Comparison of ENCODE assay signal across 9 cellular contexts in genomic region chr14:77375973-77376372, GRCh38. TPM values are rescaled to one million over a fixed set of nuclear protein-coding genes. Genes with fewer than 3 reads are reported as not detected.
DNase-seq lines count a peak whose midpoint lies in the region; ATAC-seq and TF ChIP-seq lines count a peak whose summit lies in the region.
"Had no signal": no experiment of that assay in that cellular context is flagged by ENCODE, and none has a peak within 500 bp of the region (broad histone marks: within the 10 kb centered on the region; RNA-seq: fewer than 3 reads in every experiment).

No MANE protein-coding gene starts in this region.

- H3K79me2 ChIP-seq in OCI-LY3 (ENCODE audit: low read length), result peaks cover 56% of the 10 kb centered on the region
- no peaks in the 10 kb centered on the region for H3K79me2 ChIP-seq in fibroblast of lung (ENCODE audit: control insufficient read depth, insufficient read depth, low read length)

- ATAC-seq in HG02623 (IDR thresholded peaks at IDR 0.05; ENCODE audit: unreplicated experiment), result no peak

- DNase-seq in GM06990 (ENCODE audit: extremely low read depth, insufficient read length), result no peak
- no peak for DNase-seq in fibroblast of lung (ENCODE audit: low read depth in 2 of 2)
- no peak for DNase-seq in retinal pigment epithelial cell (ENCODE audit: low read depth)
- DNase-seq in GDM1 (lab: John Stamatoyannopoulos, UW), result no peak
- no peak for DNase-seq in NCI-H2196 (lab: John Stamatoyannopoulos, UW; ENCODE audit: unreplicated experiment)
- no peak for DNase-seq in GM13976 (ENCODE audit: low spot score)

- H3K4me2 ChIP-seq in OCI-LY3 (ENCODE audit: low read length), result peak overlapping the region; percentile 97
- peak overlapping the region; percentile 91 for H3K4me2 ChIP-seq in fibroblast of lung (ENCODE audit: extremely low read depth, insufficient read depth, low read length)

- peak overlapping the region; percentile 62 for H3K27ac ChIP-seq in OCI-LY3 (ENCODE audit: low read length)
- no peak overlapping the region for H3K27ac ChIP-seq in fibroblast of lung (ENCODE audit: insufficient read depth, low read length)

- in situ Hi-C loops in GM13976 (cut with MboI; ENCODE audit: low sequenced_read_pairs, unreplicated experiment), result no loop called here

- H2AFZ ChIP-seq in OCI-LY3 (ENCODE audit: low read depth, low read length), result peak overlapping the region; percentile 99; the same call in 1 of the 2 replicates
- H2AFZ ChIP-seq in fibroblast of lung (ENCODE audit: low read length), result peak overlapping the region; percentile 97

- H3K36me3 ChIP-seq in GM06990 (ENCODE audit: control insufficient read depth, insufficient read depth, low read length) (no peaks in the 10 kb centered on the region), OCI-LY3 (replicated peaks; ENCODE audit: low read depth, low read length) (peaks cover 11% of the 10 kb centered on the region), fibroblast of lung (ENCODE audit: control insufficient read depth, insufficient read depth, low read length) (no peaks in the 10 kb centered on the region)

- peaks cover 50% of the 10 kb centered on the region for H3K4me1 ChIP-seq in OCI-LY3 (ENCODE audit: low read length)
- no peaks in the 10 kb centered on the region for H3K4me1 ChIP-seq in fibroblast of lung (ENCODE audit: control insufficient read depth, extremely low read depth, insufficient read depth, low read length)

- no peaks in the 10 kb centered on the region for H4K20me1 ChIP-seq in OCI-LY3 (ENCODE audit: insufficient read depth, low read length)
- H4K20me1 ChIP-seq in fibroblast of lung (ENCODE audit: control insufficient read depth, extremely low read depth, insufficient read depth, low read length), result no peaks in the 10 kb centered on the region

- TF ChIP-seq CTCF in GM06990 (IDR thresholded peaks at IDR 0.05; ENCODE audit: insufficient read depth, low read length, poor library complexity, severe bottlenecking), result no peak
- no peak for TF ChIP-seq CTCF in OCI-LY3 (IDR thresholded peaks at IDR 0.05; ENCODE audit: low read depth, low read length)
- no peak for TF ChIP-seq CTCF in fibroblast of lung (conservative IDR thresholded peaks at IDR 0.05 in 1 of 2, IDR thresholded peaks at IDR 0.05 in 1 of 2; ENCODE audit: low read depth in 1 of 2, low read length in 2 of 2)
- no peak for TF ChIP-seq CTCF in retinal pigment epithelial cell (conservative IDR thresholded peaks at IDR 0.05; ENCODE audit: low read depth, low read length)
- TF ChIP-seq CTCF in GM13976 (IDR thresholded peaks at IDR 0.05; ENCODE audit: borderline replicate concordance, control extremely low read depth, extremely low read depth, insufficient read depth, missing control alignments), result no peak

- no peaks in the 10 kb centered on the region for H3K9me3 ChIP-seq in OCI-LY3 (ENCODE audit: insufficient read depth, low read length)
- H3K9me3 ChIP-seq in fibroblast of lung (ENCODE audit: control insufficient read depth, insufficient read depth, low read depth, low read length), result no peaks in the 10 kb centered on the region

- H3K27me3 ChIP-seq in GM06990 (replicated peaks; ENCODE audit: control insufficient read depth, insufficient read depth, low read length), result no peaks in the 10 kb centered on the region
- H3K27me3 ChIP-seq in OCI-LY3 (ENCODE audit: low read depth, low read length), result no peaks in the 10 kb centered on the region
- H3K27me3 ChIP-seq in fibroblast of lung (ENCODE audit: control insufficient read depth, insufficient read depth, low read length), result no peaks in the 10 kb centered on the region

- H3K9ac ChIP-seq in OCI-LY3 (ENCODE audit: low read length) (peak overlapping the region; percentile 97), fibroblast of lung (ENCODE audit: insufficient read depth, low read length) (peak overlapping the region; percentile 74)

- H3K4me3 ChIP-seq in GM06990 (replicated peaks; ENCODE audit: low read depth, low read length) (peak overlapping the region; percentile 71), OCI-LY3 (ENCODE audit: low read length) (peak overlapping the region; percentile 99), fibroblast of lung (replicated peaks in 1 of 4; ENCODE audit: control extremely low read depth in 1 of 4, insufficient read depth in 1 of 4, low read depth in 3 of 4, low read length in 4 of 4) (peak overlapping the region; percentile 67 to 77 (median 72)), retinal pigment epithelial cell (ENCODE audit: low read length) (peak overlapping the region; percentile 92)

RNA-seq across cellular contexts. Expression of gene TMED8, which starts 0.9 kb away (rescaled TPM):
- total RNA-seq in fibroblast of lung, result 7.4 TPM in 2 replicates
- 5.1 and 7.0 TPM in 2 replicates for polyA plus RNA-seq in fibroblast of lung
- 3.2 and 4.3 TPM in 2 replicates for polyA plus RNA-seq in fibroblast of lung (2012)
- polyA minus RNA-seq in fibroblast of lung (ENCODE audit: low replicate concordance), result 5.5 and 7.1 TPM in 2 replicates

RNA-seq across cellular contexts. Expression of gene SAMD15, which starts 1.2 kb away (rescaled TPM):
- total RNA-seq in fibroblast of lung, result 0.33 and 0.77 TPM in 2 replicates
- polyA plus RNA-seq in fibroblast of lung, result 0.69 and 1.1 TPM in 2 replicates
- polyA plus RNA-seq in fibroblast of lung (2012), result 0.31 and 0.70 TPM in 2 replicates
- polyA minus RNA-seq in fibroblast of lung (ENCODE audit: low replicate concordance), result 0.19 TPM in 1 of 2 replicates, not detected in the other

RNA-seq across cellular contexts. Expression of gene NOXRED1, which starts 47.4 kb away (rescaled TPM):
- 0.26 and 0.83 TPM in 2 replicates for total RNA-seq in fibroblast of lung
- polyA plus RNA-seq in fibroblast of lung, result 0.05 and 0.14 TPM in 2 replicates
- 0.09 and 0.13 TPM in 2 replicates for polyA plus RNA-seq in fibroblast of lung (2012)
- not detected in 2 replicates for polyA minus RNA-seq in fibroblast of lung (ENCODE audit: low replicate concordance)
- total RNA-seq: HT1080 had no signal

RNA-seq across cellular contexts. Expression of gene GSTZ1, which starts 55.1 kb away (rescaled TPM):
- total RNA-seq in fibroblast of lung, result 13.7 and 20.5 TPM in 2 replicates
- 12.4 and 14.4 TPM in 2 replicates for polyA plus RNA-seq in fibroblast of lung
- polyA plus RNA-seq in fibroblast of lung (2012), result 16.9 and 18.1 TPM in 2 replicates
- 24.2 and 31.3 TPM in 2 replicates for polyA minus RNA-seq in fibroblast of lung (ENCODE audit: low replicate concordance)

RNA-seq across cellular contexts. Expression of gene POMT2, which starts 55.3 kb away (rescaled TPM):
- total RNA-seq in fibroblast of lung, result 8.5 and 9.6 TPM in 2 replicates
- polyA plus RNA-seq in fibroblast of lung, result 11.0 and 12.0 TPM in 2 replicates
- 10.3 and 11.6 TPM in 2 replicates for polyA plus RNA-seq in fibroblast of lung (2012)
- polyA minus RNA-seq in fibroblast of lung (ENCODE audit: low replicate concordance), result 73.4 and 92.5 TPM in 2 replicates
